In genomic region chr1:5745776-5746610, GRCh38 we compare ENCODE assay signal across 8 cellular contexts.
DNase-seq lines count a peak whose midpoint lies in the region; ATAC-seq, FAIRE-seq and TF ChIP-seq lines count a peak whose summit lies in the region.

No MANE protein-coding gene starts in this region.

- no peak for TF ChIP-seq EP300 in transverse colon (IDR thresholded peaks at IDR 0.05; ENCODE audit: low read depth)

- H3K36me3 ChIP-seq in pancreas: no peaks in the 10 kb centered on the region
- no peaks in the 10 kb centered on the region for H3K36me3 ChIP-seq in transverse colon

- POLR2A ChIA-PET in RWPE1 (lab: Yijun Ruan, JAX; ENCODE audit: low non-redundant PET): no interaction called here

- WGBS in pancreas, 2 donors: 13 to 19% methylated on average over 21 of the region's 21 CpGs
- 33% methylated on average over 21 of the region's 21 CpGs; no CpG with 5 or more reads in 1 of the 2 donors for WGBS in transverse colon (ENCODE audit: low coverage in 1 of 2), 2 donors

- H3K9me3 ChIP-seq in pancreas: no peaks in the 10 kb centered on the region
- H3K9me3 ChIP-seq in transverse colon: no peaks in the 10 kb centered on the region

- in situ Hi-C loops in transverse colon (cut with MboI; ENCODE audit: low pct_ligation_motif_present in 1 of 4, low pct_unique_long_range_greater_than_20kb in 1 of 4, low sequenced_read_pairs in 3 of 4): loop anchor here in 1 of 4 donors (25.0 kb wide), 1 partner anchor 234 kb away; no protein-coding TSS in a partner anchor

- H3K4me3 ChIP-seq in pancreas: no peak overlapping the region
- no peak overlapping the region for H3K4me3 ChIP-seq in transverse colon

- CTCF ChIA-PET in RWPE1 (lab: Yijun Ruan, JAX): interaction anchor here (0.5 to 2.3 kb wide), 34 partner anchors 9 to 1093 kb away, joined by 3 to 34 read pairs (median 4); no protein-coding TSS in a partner anchor

- ATAC-seq in pancreas: peak; percentile 88 to 98 (median 96)

- intact Hi-C loops in pancreas (cut with DNase I) (loop anchor here (10.0 kb wide), 4 partner anchors 231 to 1831 kb away; partner anchors contain the start of gene AJAP1 (in 2 of the 3)), transverse colon (cut with DNase I; ENCODE audit: low total_unique reads) (loop anchor here (10.0 kb wide), 1 partner anchor 231 kb away; no protein-coding TSS in a partner anchor)

- no peak overlapping the region for H3K27ac ChIP-seq in RWPE1
- H3K27ac ChIP-seq in pancreas: no peak overlapping the region
- no peak overlapping the region for H3K27ac ChIP-seq in transverse colon

- no peak for TF ChIP-seq POLR2A in transverse colon (IDR thresholded peaks at IDR 0.05)

- peak; percentile 92 for TF ChIP-seq CTCF in RWPE1 (conservative IDR thresholded peaks at IDR 0.05; ENCODE audit: low read depth)
- peak; percentile 93 to 97 (median 96) for TF ChIP-seq CTCF in pancreas (IDR thresholded peaks at IDR 0.05)
- peak; percentile 82 to 94 (median 92) for TF ChIP-seq CTCF in transverse colon (IDR thresholded peaks at IDR 0.05)

- no peaks in the 10 kb centered on the region for H3K4me1 ChIP-seq in pancreas
- no peaks in the 10 kb centered on the region for H3K4me1 ChIP-seq in transverse colon

- FAIRE-seq in frontal cortex (lab: Jason Lieb, UNC): no peak
- FAIRE-seq in pancreas (lab: Jason Lieb, UNC): no peak

- peak; percentile 67 for DNase-seq in NCI-H2171 treated with DMSO at 0.1 percent for 48 hours (lab: John Stamatoyannopoulos, UW)
- no peak for DNase-seq in NCI-H2171 (lab: John Stamatoyannopoulos, UW)
- DNase-seq in HUDEP-2 (lab: John Stamatoyannopoulos, UW; ENCODE audit: unreplicated experiment in 76 of 76): peak in 50 of 76 experiments; percentile 1 to 62 (median 24)
- DNase-seq in RWPE1 (ENCODE audit: low spot score): peak; percentile 87
- DNase-seq in activated effector memory CD4-positive, alpha-beta T cell treated with Interleukin-2 at 50 U/mL for 16 hours: peak; percentile 33
- DNase-seq in frontal cortex (ENCODE audit: low spot score in 2 of 2): peak; percentile 56 to 78
- DNase-seq in pancreas: peak; percentile 36 to 92 (median 74)
- DNase-seq in transverse colon: peak; percentile 54

- peaks cover 0 to 6% (median 2%) of the 10 kb centered on the region in 4 donors for H3K27me3 ChIP-seq in pancreas
- peaks cover 46% of the 10 kb centered on the region for H3K27me3 ChIP-seq in transverse colon
